Comparison of ENCODE assay signal across 9 cellular contexts in the genomic region with DNA sequence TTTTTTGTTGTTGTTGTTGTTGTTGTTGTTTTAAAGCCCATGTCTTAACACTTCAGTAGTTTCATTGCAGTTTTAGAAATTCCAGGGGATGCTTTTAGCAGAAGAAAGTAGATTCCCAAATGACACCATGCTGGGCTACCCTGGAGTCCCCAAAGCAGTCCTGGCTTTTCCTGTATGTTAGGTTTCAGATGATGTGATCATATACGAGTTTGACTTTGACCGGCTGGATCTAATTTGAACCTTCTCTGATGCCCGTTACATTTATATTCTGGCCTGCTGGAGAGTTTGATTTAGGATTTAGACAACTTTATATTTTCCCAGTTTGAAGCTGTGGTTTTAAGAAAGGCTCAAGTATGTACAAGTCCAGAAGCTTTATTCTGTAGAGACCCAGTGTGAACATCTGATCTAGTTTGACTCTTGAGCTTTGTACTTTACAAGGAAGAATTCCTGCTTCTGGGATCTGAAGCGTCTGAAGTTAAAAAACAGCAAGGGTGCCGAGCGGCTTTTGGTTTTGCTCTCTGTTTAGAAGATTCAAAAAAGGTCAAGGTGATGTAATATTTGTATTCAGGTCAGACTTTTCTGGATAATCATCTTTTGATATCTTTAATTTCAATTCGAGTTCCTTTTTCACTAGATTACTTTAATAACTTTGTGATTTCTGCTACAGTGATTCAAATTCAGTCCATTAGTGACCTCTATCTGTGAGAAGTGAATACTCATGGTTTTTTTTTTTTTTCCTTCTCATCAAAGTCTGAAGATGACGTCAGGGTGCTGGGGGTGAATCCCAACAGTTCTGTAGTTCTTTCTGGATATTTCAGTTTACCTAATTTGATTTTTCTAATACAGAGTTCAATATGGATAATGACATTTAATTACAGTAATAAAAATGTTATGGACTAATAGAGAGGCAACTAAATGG. TPM values are rescaled to one million over a fixed set of nuclear protein-coding genes. Genes with fewer than 3 reads are reported as not detected.
DNase-seq lines count a peak whose midpoint lies in the region; ATAC-seq and TF ChIP-seq lines count a peak whose summit lies in the region.
"Had no signal": no experiment of that assay in that cellular context is flagged by ENCODE, and none has a peak within 500 bp of the region (broad histone marks: within the 10 kb centered on the region; RNA-seq: fewer than 3 reads in every experiment).

No MANE protein-coding gene starts in this region.

- peak overlapping the region; percentile 27; the same call in 1 of the 2 replicates for H3K27ac ChIP-seq in SJSA1
- peak overlapping the region in 7 of 21 experiments; percentile 12 to 58 (median 36) for H3K27ac ChIP-seq in skin epidermis
- H3K27ac ChIP-seq: KMS-11 had no signal

- peaks cover 37% of the 10 kb centered on the region for H3K4me1 ChIP-seq in SJSA1 (replicated peaks)

- peak overlapping the region; percentile 92 for H3K4me3 Mint-ChIP-seq in HFFc6
- peak overlapping the region; percentile 95 for H3K4me3 Mint-ChIP-seq in glutamatergic neuron (ENCODE audit: unreplicated experiment)
- no peak overlapping the region for H3K4me3 Mint-ChIP-seq in activated naive CD8-positive, alpha-beta T cell treated with anti-CD3 and anti-CD28 coated beads for 36 hours

- no peaks in the 10 kb centered on the region for H3K27me3 ChIP-seq in SJSA1 (replicated peaks)

- H3K36me3 ChIP-seq in SJSA1: peaks cover 16% of the 10 kb centered on the region

- H3K36me3 Mint-ChIP-seq in HFFc6 (ENCODE audit: low read depth): no peaks in the 10 kb centered on the region; the same call in 1 of the 2 replicates
- no peaks in the 10 kb centered on the region for H3K36me3 Mint-ChIP-seq in glutamatergic neuron (ENCODE audit: unreplicated experiment)
- H3K36me3 Mint-ChIP-seq in activated naive CD8-positive, alpha-beta T cell treated with anti-CD3 and anti-CD28 coated beads for 36 hours: no peaks in the 10 kb centered on the region

- H3K27ac Mint-ChIP-seq in HFFc6 (peak overlapping the region; percentile 86), glutamatergic neuron (ENCODE audit: unreplicated experiment) (peak overlapping the region; percentile 86)
- H3K27ac Mint-ChIP-seq in activated naive CD8-positive, alpha-beta T cell treated with anti-CD3 and anti-CD28 coated beads for 36 hours: no peak overlapping the region

- TF ChIP-seq CTCF in HFFc6 (IDR thresholded peaks at IDR 0.05) (peak; percentile 77), glutamatergic neuron (IDR thresholded peaks at IDR 0.05; ENCODE audit: partially characterized antibody, unreplicated experiment) (peak; percentile 9)

- no peaks in the 10 kb centered on the region; the same call in 1 of the 2 replicates for H3K27me3 Mint-ChIP-seq in HFFc6 (ENCODE audit: insufficient read depth)
- H3K27me3 Mint-ChIP-seq in glutamatergic neuron (ENCODE audit: unreplicated experiment): peaks cover 21% of the 10 kb centered on the region
- peaks cover 58% of the 10 kb centered on the region for H3K27me3 Mint-ChIP-seq in activated naive CD8-positive, alpha-beta T cell treated with anti-CD3 and anti-CD28 coated beads for 36 hours

- H3K9me3 ChIP-seq in SJSA1 (replicated peaks): no peaks in the 10 kb centered on the region

- no peaks in the 10 kb centered on the region for H3K9me3 Mint-ChIP-seq in HFFc6
- H3K9me3 Mint-ChIP-seq in glutamatergic neuron (ENCODE audit: unreplicated experiment): peaks cover 27% of the 10 kb centered on the region
- H3K9me3 Mint-ChIP-seq in activated naive CD8-positive, alpha-beta T cell treated with anti-CD3 and anti-CD28 coated beads for 36 hours: peaks cover 1% of the 10 kb centered on the region

- H3K4me3 ChIP-seq in SJSA1 (peak overlapping the region; percentile 4; the same call in 1 of the 2 replicates), skin epidermis (peak overlapping the region in 4 of 7 experiments; percentile 1 to 64 (median 40))

- peaks cover 78% of the 10 kb centered on the region for H3K4me1 Mint-ChIP-seq in HFFc6 (ENCODE audit: low read depth)
- H3K4me1 Mint-ChIP-seq in glutamatergic neuron (ENCODE audit: low read depth, unreplicated experiment): peaks cover 36% of the 10 kb centered on the region
- H3K4me1 Mint-ChIP-seq in activated naive CD8-positive, alpha-beta T cell treated with anti-CD3 and anti-CD28 coated beads for 36 hours: peaks cover 9% of the 10 kb centered on the region

- DNase-seq in HFFc6 (peak; percentile 35), SJSA1 (ENCODE audit: low read depth in 1 of 2, low spot score in 2 of 2) (peak in 1 of 2 experiments; percentile 71), glutamatergic neuron (no peak), iPS-NIHi11 (ENCODE audit: low spot score) (no peak), GF-D8 (lab: John Stamatoyannopoulos, UW) (no peak)
- no peak for DNase-seq in activated naive CD8-positive, alpha-beta T cell treated with anti-CD3 and anti-CD28 coated beads for 36 hours

- no peak for ATAC-seq in GM19328 (IDR thresholded peaks at IDR 0.05; ENCODE audit: unreplicated experiment)

RNA-seq across cellular contexts. Expression of a gene that starts 6.2 kb away (rescaled TPM):
- 10 to 100 TPM; 31.1 to 59.0 (median 37.1) TPM for total RNA-seq in HFFc6 (2021; fragmentation: NEBNext Ultra II Directional; extraction: Animal tissue kit (Norgen Biotek cat#: 25700))
- total RNA-seq in SJSA1 (2014; rRNA removed; shearing (Covaris generic)): 15.8 and 17.0 TPM in 2 replicates
- 69.6 TPM for total RNA-seq in glutamatergic neuron (ENCODE audit: unreplicated experiment)
- total RNA-seq in activated naive CD8-positive, alpha-beta T cell treated with anti-CD3 and anti-CD28 coated beads for 36 hours: not detected

Comparison
In these comparisons a context has a peak if more than half of its experiments do, and no peak if none do; other contexts are left out.
1. RNA of a gene that starts 6.2 kb away (total RNA-seq): 69.6 TPM in glutamatergic neuron (single experiment), 31.1 to 59.0 TPM in HFFc6 and 15.8 to 17.0 TPM in SJSA1; not detected in activated naive CD8-positive, alpha-beta T cell treated with anti-CD3 and anti-CD28 coated beads for 36 hours; every median in the first group is over 10 times any median in the second.